In the genomic region with DNA sequence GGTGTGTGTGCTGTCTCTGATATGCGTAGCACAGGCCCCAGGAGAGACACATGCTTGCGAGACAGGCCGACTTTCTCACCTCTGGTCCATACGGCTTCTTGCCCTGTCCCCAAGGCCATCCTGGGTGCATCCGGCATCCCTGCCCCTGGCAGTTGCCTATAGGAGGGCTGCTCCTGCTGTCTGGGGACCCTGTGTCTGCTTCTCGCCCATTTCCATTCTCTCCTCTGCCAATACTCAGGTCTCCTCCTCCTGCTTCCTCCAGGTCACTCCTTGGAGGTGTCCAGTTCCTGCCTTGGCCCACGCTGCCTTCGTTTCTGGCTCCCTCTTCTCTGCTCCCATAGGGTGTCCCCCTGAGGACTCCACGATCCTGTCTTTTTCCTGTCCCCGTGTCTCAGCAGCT, we compare ENCODE assay signal across 20 cellular contexts.
"Had no signal": no experiment of that assay in that cellular context is flagged by ENCODE, and none has a peak within 500 bp of the region (broad histone marks: within the 10 kb centered on the region; RNA-seq: fewer than 3 reads in every experiment).

No MANE protein-coding gene starts in this region.

- H3K4me1 ChIP-seq: neural progenitor cell, right lobe of liver, uterus had no signal

- FAIRE-seq: keratinocyte had no signal

- H3K36me3 ChIP-seq: left ventricle myocardium inferior, neural progenitor cell, right atrium auricular region, right lobe of liver, stomach, suprapubic skin, tibial nerve, uterus had no signal

- ATAC-seq: natural killer cell; right lobe of liver; stimulated activated naive B cell treated with anti-CD40 and anti-IgM and Interleukin-4, amounts not matched to agents 10 μg/mL and 1 μg/mL and 100 μg/mL, for 72 hours; stimulated activated naive CD8-positive, alpha-beta T cell treated with anti-CD3 and anti-CD28 coated beads, Interleukin-15, Interleukin-2, amounts not matched to agents 100 U/mL and 50 U/mL, for 24 hours had no signal

- H3K9ac ChIP-seq: neural progenitor cell had no signal

- H3K27ac ChIP-seq: left ventricle myocardium inferior, neural progenitor cell, right atrium auricular region, right lobe of liver, stomach, suprapubic skin, tibial nerve, uterus had no signal

- H2AFZ ChIP-seq: neural progenitor cell had no signal

- H3K4me2 ChIP-seq: neural progenitor cell, smooth muscle cell had no signal

- H3K27me3 ChIP-seq: right atrium auricular region, uterus had no signal

- DNase-seq: left ventricle myocardium inferior; mesendoderm; naive B cell; natural killer cell; nephron progenitor cell; right lobe of liver; stimulated activated CD4-positive, alpha-beta T cell treated with anti-CD3 and anti-CD28 coated beads, Interleukin-15, amount 100 ng/mL, for 24 hours; stimulated activated CD4-positive, alpha-beta T cell treated with anti-CD3 and anti-CD28 coated beads, Interleukin-2, amount 100 ng/mL, for 24 hours; stimulated activated CD4-positive, alpha-beta T cell treated with anti-CD3 and anti-CD28 coated beads, Interleukin-4, amount 100 ng/mL, for 1 hour; stimulated activated naive B cell treated with anti-CD40 and anti-IgM and Interleukin-4, amounts not matched to agents 10 μg/mL and 1 μg/mL and 100 μg/mL, for 72 hours; stimulated activated naive CD8-positive, alpha-beta T cell treated with anti-CD3 and anti-CD28 coated beads, Interleukin-15, Interleukin-2, amounts not matched to agents 100 U/mL and 50 U/mL, for 24 hours; stomach; uterus had no signal

- H3K9me3 ChIP-seq: left ventricle myocardium inferior, right atrium auricular region, right lobe of liver, stomach, suprapubic skin, tibial nerve, uterus had no signal

- H3K4me3 ChIP-seq: left ventricle myocardium inferior, lung, neural progenitor cell, right atrium auricular region, right lobe of liver, smooth muscle cell, stomach, suprapubic skin, tibial nerve, uterus had no signal
